Comparison of ENCODE assay signal across 10 cellular contexts in the genomic region with DNA sequence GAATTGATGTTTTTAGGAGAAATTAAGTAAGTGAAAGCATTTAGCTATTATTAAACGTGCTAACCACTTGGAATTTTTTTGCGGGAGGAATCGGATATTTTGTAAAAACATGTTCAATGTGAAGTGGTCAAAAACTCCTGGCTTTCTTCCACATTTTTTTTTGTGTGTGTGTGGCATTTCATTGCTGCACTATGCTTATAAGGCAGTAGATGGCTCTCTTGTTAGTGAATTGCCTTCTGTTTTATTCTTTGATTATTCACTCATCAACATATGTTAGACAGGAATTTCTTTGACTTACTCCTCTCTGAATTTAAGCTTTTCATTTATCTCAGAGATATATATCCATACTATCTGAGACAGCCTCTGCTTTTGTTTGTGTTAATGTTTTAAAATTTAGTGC.
A peak's percentile ranks its signal among the peaks of the same experiment; 100 is the strongest.
DNase-seq lines count a peak whose midpoint lies in the region; ATAC-seq and TF ChIP-seq lines count a peak whose summit lies in the region.
"Had no signal": no experiment of that assay in that cellular context is flagged by ENCODE, and none has a peak within 500 bp of the region (broad histone marks: within the 10 kb centered on the region; RNA-seq: fewer than 3 reads in every experiment).

No MANE protein-coding gene starts in this region.

- 38 to 61% (median 52%) methylated on average over 3 of the region's 3 CpGs for WGBS in psoas muscle, 3 donors

- H4K20me1 ChIP-seq in OCI-LY3 (ENCODE audit: insufficient read depth, low read length): 0 out of 2 replicates have a peak, but pooled peaks cover 3% of the 10 kb centered on the region

- H3K27me3 ChIP-seq in OCI-LY3 (ENCODE audit: low read depth, low read length) (no peaks in the 10 kb centered on the region), psoas muscle (ENCODE audit: insufficient read depth in 3 of 3, low read length in 2 of 3) (no peaks in the 10 kb centered on the region)
- H3K27me3 ChIP-seq: stomach had no signal

- H3K27ac Mint-ChIP-seq in activated naive CD8-positive, alpha-beta T cell treated with anti-CD3 and anti-CD28 coated beads for 36 hours: no peak overlapping the region
- H3K27ac Mint-ChIP-seq in activated T-helper 2 cell treated with anti-CD3 and anti-CD28 coated beads, Interferon-gamma antibody, Interleukin-2, Interleukin-4, amounts not matched to agents 10 μg/mL and 5 μg/mL and 100 μg/mL, durations not matched to agents 14 hours and 24 hours and 36 hours: no peak overlapping the region

- no peak for ATAC-seq in psoas muscle

- H3K9me3 Mint-ChIP-seq in activated naive CD8-positive, alpha-beta T cell treated with anti-CD3 and anti-CD28 coated beads for 36 hours: peaks cover 2% of the 10 kb centered on the region
- H3K9me3 Mint-ChIP-seq in activated T-helper 2 cell treated with anti-CD3 and anti-CD28 coated beads, Interferon-gamma antibody, Interleukin-2, Interleukin-4, amounts not matched to agents 10 μg/mL and 5 μg/mL and 100 μg/mL, durations not matched to agents 14 hours and 24 hours and 36 hours: peaks cover under 1% of the 10 kb centered on the region

- no peaks in the 10 kb centered on the region for H3K27me3 Mint-ChIP-seq in activated naive CD8-positive, alpha-beta T cell treated with anti-CD3 and anti-CD28 coated beads for 36 hours
- no peaks in the 10 kb centered on the region for H3K27me3 Mint-ChIP-seq in activated T-helper 2 cell treated with anti-CD3 and anti-CD28 coated beads, Interferon-gamma antibody, Interleukin-2, Interleukin-4, amounts not matched to agents 10 μg/mL and 5 μg/mL and 100 μg/mL, durations not matched to agents 14 hours and 24 hours and 36 hours (ENCODE audit: low read depth)

- no peaks in the 10 kb centered on the region for H3K4me1 Mint-ChIP-seq in activated naive CD8-positive, alpha-beta T cell treated with anti-CD3 and anti-CD28 coated beads for 36 hours
- peaks cover 15% of the 10 kb centered on the region for H3K4me1 Mint-ChIP-seq in activated T-helper 2 cell treated with anti-CD3 and anti-CD28 coated beads, Interferon-gamma antibody, Interleukin-2, Interleukin-4, amounts not matched to agents 10 μg/mL and 5 μg/mL and 100 μg/mL, durations not matched to agents 14 hours and 24 hours and 36 hours (ENCODE audit: low read depth)

- no peak overlapping the region for H3K4me3 Mint-ChIP-seq in activated naive CD8-positive, alpha-beta T cell treated with anti-CD3 and anti-CD28 coated beads for 36 hours
- no peak overlapping the region for H3K4me3 Mint-ChIP-seq in activated T-helper 2 cell treated with anti-CD3 and anti-CD28 coated beads, Interferon-gamma antibody, Interleukin-2, Interleukin-4, amounts not matched to agents 10 μg/mL and 5 μg/mL and 100 μg/mL, durations not matched to agents 14 hours and 24 hours and 36 hours (ENCODE audit: low read depth)

- H3K4me3 ChIP-seq in OCI-LY3 (ENCODE audit: low read length) (no peak overlapping the region), epithelial cell of proximal tubule (ENCODE audit: low read depth, low read length) (no peak overlapping the region), psoas muscle (no peak overlapping the region)
- H3K4me3 ChIP-seq: stomach had no signal

- no peak overlapping the region for H2AFZ ChIP-seq in OCI-LY3 (ENCODE audit: low read depth, low read length)

- H3K36me3 ChIP-seq in OCI-LY3 (replicated peaks; ENCODE audit: low read depth, low read length): no peaks in the 10 kb centered on the region
- H3K36me3 ChIP-seq in psoas muscle (ENCODE audit: insufficient read depth in 1 of 2, low read depth in 1 of 2): peaks cover 0 to 13% of the 10 kb centered on the region in 2 donors

- intact Hi-C loops in psoas muscle (cut with DNase I): no loop called here
- intact Hi-C loops in activated T-helper 2 cell treated with anti-CD3 and anti-CD28 coated beads, Interferon-gamma antibody, Interleukin-2, Interleukin-4, amounts not matched to agents 10 μg/mL and 5 μg/mL and 100 μg/mL, durations not matched to agents 14 hours and 24 hours and 36 hours (cut with micrococcal nuclease): no loop called here

- peaks cover 36% of the 10 kb centered on the region for H3K36me3 Mint-ChIP-seq in activated naive CD8-positive, alpha-beta T cell treated with anti-CD3 and anti-CD28 coated beads for 36 hours
- peaks cover 1% of the 10 kb centered on the region for H3K36me3 Mint-ChIP-seq in activated T-helper 2 cell treated with anti-CD3 and anti-CD28 coated beads, Interferon-gamma antibody, Interleukin-2, Interleukin-4, amounts not matched to agents 10 μg/mL and 5 μg/mL and 100 μg/mL, durations not matched to agents 14 hours and 24 hours and 36 hours (ENCODE audit: low read depth)

- H3K4me1 ChIP-seq in OCI-LY3 (ENCODE audit: low read length) (peaks cover 6% of the 10 kb centered on the region), psoas muscle (peaks cover 6% of the 10 kb centered on the region)

- DNase-seq in epithelial cell of proximal tubule (ENCODE audit: low read depth) (no peak), psoas muscle (no peak), NCI-H2227 treated with DMSO at 0.1 percent for 48 hours (lab: John Stamatoyannopoulos, UW) (no peak)
- DNase-seq in activated naive CD8-positive, alpha-beta T cell treated with anti-CD3 and anti-CD28 coated beads for 36 hours: no peak
- no peak for DNase-seq in activated naive CD4-positive, alpha-beta T cell treated with anti-CD3 and anti-CD28 coated beads, Interleukin-2, amount 50 U/mL, for 16 hours
- DNase-seq in activated T-helper 2 cell treated with anti-CD3 and anti-CD28 coated beads, Interferon-gamma antibody, Interleukin-2, Interleukin-4, amounts not matched to agents 10 μg/mL and 5 μg/mL and 100 μg/mL, durations not matched to agents 14 hours and 24 hours and 36 hours (ENCODE audit: low spot score): no peak
- DNase-seq: islet precursor cell, stomach had no signal

- H3K27ac ChIP-seq in OCI-LY3 (ENCODE audit: low read length): no peak overlapping the region
- no peak overlapping the region for H3K27ac ChIP-seq in psoas muscle
- H3K27ac ChIP-seq: stomach had no signal

- no peak overlapping the region for H3K4me2 ChIP-seq in OCI-LY3 (ENCODE audit: low read length)

- 0 out of 2 replicates have a peak, but pooled peaks have one; percentile 6 for TF ChIP-seq CTCF in GM12874 (IDR thresholded peaks at IDR 0.05; ENCODE audit: insufficient read depth, low read depth, low read length)
- TF ChIP-seq CTCF in OCI-LY3 (IDR thresholded peaks at IDR 0.05; ENCODE audit: low read depth, low read length): peak; percentile 32
- TF ChIP-seq CTCF in epithelial cell of proximal tubule (conservative IDR thresholded peaks at IDR 0.05; ENCODE audit: low read depth, low read length): peak; percentile 63
- peak; percentile 42 for TF ChIP-seq CTCF in psoas muscle (IDR thresholded peaks at IDR 0.05)

- H3K79me2 ChIP-seq in OCI-LY3 (ENCODE audit: low read length): no peaks in the 10 kb centered on the region

- no peaks in the 10 kb centered on the region for H3K9me3 ChIP-seq in OCI-LY3 (ENCODE audit: insufficient read depth, low read length)
- no peaks in the 10 kb centered on the region for H3K9me3 ChIP-seq in psoas muscle
- H3K9me3 ChIP-seq: stomach had no signal

- H3K9ac ChIP-seq in OCI-LY3 (ENCODE audit: low read length): no peak overlapping the region

Comparison
In these comparisons a context has a peak if more than half of its experiments do, and no peak if none do; other contexts are left out.
1. CTCF ChIP-seq: peak in every context shown above with its lines; median percentile 63 in epithelial cell of proximal tubule; 42 in psoas muscle; 32 in OCI-LY3; 6 in GM12874.